8 cellular contexts compared by ENCODE assay signal in genomic region chr14:79279645-79280399, GRCh38.
DNase-seq lines count a peak whose midpoint lies in the region; ATAC-seq and TF ChIP-seq lines count a peak whose summit lies in the region.

No MANE protein-coding gene starts in this region.

- intact Hi-C loops in gastrocnemius medialis (cut with DNase I; ENCODE audit: low total_unique reads) = no loop called here

- H3K4me3 ChIP-seq in GM08714 (ENCODE audit: low read length) (peak overlapping the region; percentile 6; the same call in 1 of the 2 replicates), gastrocnemius medialis (peak overlapping the region; percentile 51 to 60 (median 58))

- in situ Hi-C loops in gastrocnemius medialis (cut with MboI; ENCODE audit: low sequenced_read_pairs in 4 of 4) = no loop called here

- H3K9me3 ChIP-seq in gastrocnemius medialis = no peaks in the 10 kb centered on the region

- DNase-seq in hepatic stellate cell (ENCODE audit: low spot score) (peak; percentile 21), gastrocnemius medialis (no peak), SW480 (ENCODE audit: low spot score) (no peak), SKM-1 (lab: John Stamatoyannopoulos, UW; ENCODE audit: unreplicated experiment) (no peak)
- DNase-seq in activated CD4-positive, alpha-beta T cell treated with anti-CD3 and anti-CD28 coated beads for 1 hour = no peak
- no peak for DNase-seq in activated CD4-positive, alpha-beta T cell treated with anti-CD3 and anti-CD28 coated beads for 4 hours

- no peak for TF ChIP-seq CTCF in VCaP (conservative IDR thresholded peaks at IDR 0.05)
- TF ChIP-seq CTCF in gastrocnemius medialis (IDR thresholded peaks at IDR 0.05 in 4 of 5, conservative IDR thresholded peaks at IDR 0.05 in 1 of 5) = no peak

- peak overlapping the region; percentile 82 for H3K27ac ChIP-seq in VCaP
- no peak overlapping the region for H3K27ac ChIP-seq in gastrocnemius medialis

- ATAC-seq in gastrocnemius medialis = no peak

- no peaks in the 10 kb centered on the region for H3K36me3 ChIP-seq in gastrocnemius medialis

- no peak for TF ChIP-seq POLR2A in gastrocnemius medialis (IDR thresholded peaks at IDR 0.05)

- H3K27me3 ChIP-seq in gastrocnemius medialis = peaks cover 10 to 41% (median 36%) of the 10 kb centered on the region in 3 donors

- peaks cover 11 to 22% of the 10 kb centered on the region in 2 donors for H3K4me1 ChIP-seq in gastrocnemius medialis
